Comparison of ENCODE assay signal across 13 cellular contexts in genomic region chr3:125148836-125149235, GRCh38.
DNase-seq lines count a peak whose midpoint lies in the region; ATAC-seq, FAIRE-seq and TF ChIP-seq lines count a peak whose summit lies in the region.
"Had no signal": no experiment of that assay in that cellular context is flagged by ENCODE, and none has a peak within 500 bp of the region (broad histone marks: within the 10 kb centered on the region; RNA-seq: fewer than 3 reads in every experiment).

No MANE protein-coding gene starts in this region.

- H3K27ac ChIP-seq in fibroblast of lung (ENCODE audit: insufficient read depth, low read length) (no peak overlapping the region), HepG2 (ENCODE audit: extremely low read length, insufficient read depth, low read length) (no peak overlapping the region)

- POLR2A ChIA-PET in HepG2 (lab: Yijun Ruan, JAX), result no interaction called here

- H3K36me3 ChIP-seq in fibroblast of lung (ENCODE audit: control insufficient read depth, insufficient read depth, low read length), result no peaks in the 10 kb centered on the region
- no peaks in the 10 kb centered on the region for H3K36me3 ChIP-seq in HepG2 (replicated peaks in 1 of 2; ENCODE audit: control insufficient read depth in 1 of 2, insufficient read depth in 2 of 2, low read length in 2 of 2)

- no TSS peak for BruUV-seq in HepG2 (replicated peaks; lab: Mats Ljungman, UMichigan)

- peaks cover 38 to 49% of the 10 kb centered on the region in 2 donors for H3K4me1 Mint-ChIP-seq in natural killer cell treated with Interleukin-12 subunit alpha and Interleukin-12 subunit beta and Interleukin-15 and Interleukin-18, amount 100 ng/mL, for 72 hours (ENCODE audit: low read depth in 2 of 2)

- H3K9ac ChIP-seq in fibroblast of lung (ENCODE audit: insufficient read depth, low read length) (no peak overlapping the region), HepG2 (ENCODE audit: insufficient read depth, low read depth, low read length) (no peak overlapping the region)

- no peak for TF ChIP-seq RAD21 in HepG2 (CRISPR knock-in tag; IDR thresholded peaks at IDR 0.05)

- FAIRE-seq in HepG2 (lab: Jason Lieb, UNC), result no peak

- H3K4me1 ChIP-seq in fibroblast of lung (ENCODE audit: control insufficient read depth, extremely low read depth, insufficient read depth, low read length), result peaks cover 13% of the 10 kb centered on the region
- H3K4me1 ChIP-seq in HepG2 (ENCODE audit: insufficient read depth, low read length), result peaks cover 20% of the 10 kb centered on the region

- TF ChIP-seq CTCF in fibroblast of lung (conservative IDR thresholded peaks at IDR 0.05 in 1 of 2, IDR thresholded peaks at IDR 0.05 in 1 of 2; ENCODE audit: low read depth in 1 of 2, low read length in 2 of 2) (no peak), HepG2 (CRISPR knock-in tag; IDR thresholded peaks at IDR 0.05) (no peak)

- H3K27me3 Mint-ChIP-seq in natural killer cell treated with Interleukin-12 subunit alpha and Interleukin-12 subunit beta and Interleukin-15 and Interleukin-18, amount 100 ng/mL, for 72 hours, result no peaks in the 10 kb centered on the region

- intact Hi-C loops in HepG2 (cut with micrococcal nuclease; ENCODE audit: unreplicated experiment), result no loop called here

- H3K36me3 Mint-ChIP-seq in natural killer cell treated with Interleukin-12 subunit alpha and Interleukin-12 subunit beta and Interleukin-15 and Interleukin-18, amount 100 ng/mL, for 72 hours, result no peaks in the 10 kb centered on the region
- H3K36me3 Mint-ChIP-seq: type B pancreatic cell had no signal

- H4K20me1 ChIP-seq in fibroblast of lung (ENCODE audit: control insufficient read depth, extremely low read depth, insufficient read depth, low read length) (no peaks in the 10 kb centered on the region), HepG2 (ENCODE audit: insufficient read depth, low read length) (no peaks in the 10 kb centered on the region)

- no peak for TF ChIP-seq EP300 in HepG2 (IDR thresholded peaks at IDR 0.05; ENCODE audit: low read depth in 2 of 2, low read length in 2 of 2)
- no peak for TF ChIP-seq EP300 in HepG2 (CRISPR knock-in tag; IDR thresholded peaks at IDR 0.05; ENCODE audit: borderline replicate concordance)

- H3K4me3 Mint-ChIP-seq in natural killer cell treated with Interleukin-12 subunit alpha and Interleukin-12 subunit beta and Interleukin-15 and Interleukin-18, amount 100 ng/mL, for 72 hours, result no peak overlapping the region
- H3K4me3 Mint-ChIP-seq: activated CD4-positive, alpha-beta T cell treated with anti-CD3 and anti-CD28 coated beads, Interleukin-2, amount 10 ng/mL, durations not matched to agents 24 days and 14 days; type B pancreatic cell had no signal

- H3K4me3 ChIP-seq in fibroblast of lung (replicated peaks in 1 of 4; ENCODE audit: control extremely low read depth in 1 of 4, insufficient read depth in 1 of 4, low read depth in 3 of 4, low read length in 4 of 4) (no peak overlapping the region), HepG2 (replicated peaks in 1 of 3; ENCODE audit: insufficient read depth in 1 of 3, low read depth in 2 of 3, low read length in 3 of 3) (no peak overlapping the region)

- H3K4me2 ChIP-seq in fibroblast of lung (ENCODE audit: extremely low read depth, insufficient read depth, low read length), result peak overlapping the region; percentile 26
- no peak overlapping the region; the same call in 1 of the 2 replicates for H3K4me2 ChIP-seq in HepG2 (ENCODE audit: low read depth, low read length)

- TF ChIP-seq POLR2A in HepG2 (IDR thresholded peaks at IDR 0.05; ENCODE audit: insufficient read depth in 1 of 2, low read depth in 2 of 2, low read length in 2 of 2), result no peak

- H3K9me3 ChIP-seq in fibroblast of lung (ENCODE audit: control insufficient read depth, insufficient read depth, low read depth, low read length), result no peaks in the 10 kb centered on the region
- no peaks in the 10 kb centered on the region for H3K9me3 ChIP-seq in HepG2 (ENCODE audit: low read length)

- 75% methylated on average over 7 of the region's 17 CpGs for WGBS in HepG2 (ENCODE audit: low lambda C conversion rate)

- H3K9me3 Mint-ChIP-seq in natural killer cell treated with Interleukin-12 subunit alpha and Interleukin-12 subunit beta and Interleukin-15 and Interleukin-18, amount 100 ng/mL, for 72 hours, result no peaks in the 10 kb centered on the region
- H3K9me3 Mint-ChIP-seq: activated CD4-positive, alpha-beta T cell treated with anti-CD3 and anti-CD28 coated beads, Interleukin-2, amount 10 ng/mL, durations not matched to agents 24 days and 14 days; type B pancreatic cell had no signal

- H3K79me2 ChIP-seq in fibroblast of lung (ENCODE audit: control insufficient read depth, insufficient read depth, low read length) (no peaks in the 10 kb centered on the region), HepG2 (ENCODE audit: insufficient read depth, low read length) (no peaks in the 10 kb centered on the region)

- CTCF ChIA-PET in HepG2 (lab: Yijun Ruan, JAX; ENCODE audit: low intra/inter-chr PET ratio, low total read pairs), result interaction anchor here (0.6 kb wide), 1 partner anchor 54 kb away, joined by 3 read pairs; no protein-coding TSS in a partner anchor

- H3K27ac Mint-ChIP-seq in natural killer cell treated with Interleukin-12 subunit alpha and Interleukin-12 subunit beta and Interleukin-15 and Interleukin-18, amount 100 ng/mL, for 72 hours, result peak overlapping the region; percentile 19 to 50
- H3K27ac Mint-ChIP-seq: activated CD4-positive, alpha-beta T cell treated with anti-CD3 and anti-CD28 coated beads, Interleukin-2, amount 10 ng/mL, durations not matched to agents 24 days and 14 days; type B pancreatic cell had no signal

- peak; percentile 88 for DNase-seq in AG20443 (ENCODE audit: low spot score)
- DNase-seq in NCI-H446 (lab: John Stamatoyannopoulos, UW), result peak; percentile 33 to 77
- DNase-seq in fibroblast of lung (ENCODE audit: low read depth in 2 of 2), result peak; percentile 59 to 83
- peak; percentile 65 for DNase-seq in natural killer cell treated with Interleukin-12 subunit alpha and Interleukin-12 subunit beta and Interleukin-15 and Interleukin-18, amount 100 ng/mL, for 72 hours (ENCODE audit: low spot score)
- no peak for DNase-seq in cerebellum (ENCODE audit: low spot score)
- no peak for DNase-seq in cortex of kidney (lab: John Stamatoyannopoulos, UW)
- no peak for DNase-seq in HepG2 (ENCODE audit: low spot score)
- DNase-seq: activated CD4-positive, alpha-beta T cell treated with anti-CD3 and anti-CD28 coated beads, Interleukin-2, amount 10 ng/mL, durations not matched to agents 24 days and 14 days; AML-193; NCI-H1417; stimulated activated CD4-positive, alpha-beta T cell treated with anti-CD3 and anti-CD28 coated beads, Interleukin-4, amount 100 ng/mL, for 1 hour had no signal

- in situ Hi-C loops in HepG2 (cut with HindIII; ENCODE audit: extremely low pct_ligation_motif_present, low pct_unique_long_range_greater_than_20kb), result no loop called here

- H3K27me3 ChIP-seq in fibroblast of lung (ENCODE audit: control insufficient read depth, insufficient read depth, low read length) (no peaks in the 10 kb centered on the region), HepG2 (ENCODE audit: control insufficient read depth in 1 of 2, insufficient read depth in 2 of 2, low read length in 2 of 2) (peaks cover 0 to 18% of the 10 kb centered on the region in 2 experiments; a peak in 2 of 5 replicates)

- H2AFZ ChIP-seq in fibroblast of lung (ENCODE audit: low read length) (peak overlapping the region; percentile 5), HepG2 (ENCODE audit: low read length) (no peak overlapping the region)

- peak in 1 of 2 donors; percentile 56 for ATAC-seq in natural killer cell treated with Interleukin-12 subunit alpha and Interleukin-12 subunit beta and Interleukin-15 and Interleukin-18, amount 100 ng/mL, for 72 hours
- ATAC-seq in GM21723 (IDR thresholded peaks at IDR 0.05; ENCODE audit: unreplicated experiment) (no peak), HepG2 (no peak)

TF ChIP-seq in HepG2, 621 proteins besides CTCF, POLR2A, EP300 and RAD21 (continues in another document):
- no peak for TF ChIP-seq ATF5 (CRISPR knock-in tag; IDR thresholded peaks at IDR 0.05; ENCODE audit: low read depth)
- TF ChIP-seq BCLAF1 (IDR thresholded peaks at IDR 0.05), result no peak
- TF ChIP-seq TOPORS (CRISPR knock-in tag; IDR thresholded peaks at IDR 0.05), result no peak
- TF ChIP-seq SMARCC2 (IDR thresholded peaks at IDR 0.05), result no peak
- TF ChIP-seq ZNF550 (CRISPR knock-in tag; IDR thresholded peaks at IDR 0.05; ENCODE audit: borderline replicate concordance), result no peak

Comparison
In these comparisons a context has a peak if more than half of its experiments do, and no peak if none do; other contexts are left out.
1. DNase-seq: peak in AG20443 (single experiment), NCI-H446 (2 of 2), fibroblast of lung (2 of 2) and natural killer cell treated with Interleukin-12 subunit alpha and Interleukin-12 subunit beta and Interleukin-15 and Interleukin-18, amount 100 ng/mL, for 72 hours (single experiment); none in cerebellum (single experiment), cortex of kidney (single experiment) and HepG2 (single experiment).